8 cellular contexts compared by ENCODE assay signal in the genomic region with DNA sequence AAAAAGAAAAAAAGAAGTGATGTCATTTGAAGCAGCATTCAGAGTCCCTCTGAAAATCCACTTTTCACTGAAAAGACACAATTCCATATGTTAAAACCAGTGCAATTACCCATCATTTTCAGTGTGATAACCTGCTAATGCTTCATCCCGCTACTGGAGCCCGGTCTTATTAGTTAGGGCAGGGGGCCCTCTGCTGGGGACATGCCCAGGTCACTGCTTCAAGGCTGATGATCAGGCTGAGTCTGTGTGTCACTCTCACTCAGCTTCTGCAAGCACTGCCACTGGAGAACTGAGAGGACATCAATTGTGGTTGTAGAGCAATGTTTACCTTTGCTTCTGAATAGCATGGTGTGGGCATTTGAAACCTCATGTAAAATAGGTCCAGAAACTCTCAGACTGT. TPM values are rescaled to one million over a fixed set of nuclear protein-coding genes. Genes with fewer than 3 reads are reported as not detected.
DNase-seq lines count a peak whose midpoint lies in the region; ATAC-seq, FAIRE-seq and TF ChIP-seq lines count a peak whose summit lies in the region.

No MANE protein-coding gene starts in this region.

- no peaks in the 10 kb centered on the region for H4K20me1 ChIP-seq in DND-41 (ENCODE audit: insufficient read depth, low read length)
- no peaks in the 10 kb centered on the region for H4K20me1 ChIP-seq in osteoblast (ENCODE audit: insufficient read depth, low read length)

- peak; percentile 61 for TF ChIP-seq CTCF in DND-41 (IDR thresholded peaks at IDR 0.05; ENCODE audit: borderline replicate concordance, extremely low read depth, low read length, poor library complexity, severe bottlenecking)
- TF ChIP-seq CTCF in choroid plexus epithelial cell (conservative IDR thresholded peaks at IDR 0.05; ENCODE audit: low read depth, low read length): peak; percentile 47
- peak; percentile 32 for TF ChIP-seq CTCF in osteoblast (IDR thresholded peaks at IDR 0.05; ENCODE audit: extremely low read depth, low read depth, low read length)

- no peak overlapping the region for H3K27ac ChIP-seq in DND-41 (ENCODE audit: low read length)
- no peak overlapping the region for H3K27ac ChIP-seq in osteoblast (ENCODE audit: low read depth, low read length)

- H3K27me3 ChIP-seq in DND-41 (ENCODE audit: insufficient read depth, low read length, poor library complexity) (peaks cover 3% of the 10 kb centered on the region), osteoblast (ENCODE audit: insufficient read depth, low read length) (no peaks in the 10 kb centered on the region)

- H3K4me3 ChIP-seq in DND-41 (ENCODE audit: low read depth in 1 of 2, low read length in 2 of 2): no peak overlapping the region
- H3K4me3 ChIP-seq in choroid plexus epithelial cell (ENCODE audit: low read depth, low read length): no peak overlapping the region
- H3K4me3 ChIP-seq in osteoblast (ENCODE audit: insufficient read depth, low read length): no peak overlapping the region

- H3K79me2 ChIP-seq in DND-41 (ENCODE audit: insufficient read depth, low read length): no peaks in the 10 kb centered on the region
- no peaks in the 10 kb centered on the region for H3K79me2 ChIP-seq in osteoblast (ENCODE audit: insufficient read depth, low read length)

- no peak for FAIRE-seq in HTR-8/SVneo (lab: Jason Lieb, UNC)

- H3K4me2 ChIP-seq in DND-41 (ENCODE audit: insufficient read depth, low read length) (no peak overlapping the region), osteoblast (ENCODE audit: insufficient read depth, low read length) (no peak overlapping the region)

- H3K36me3 ChIP-seq in DND-41 (ENCODE audit: insufficient read depth, low read length) (no peaks in the 10 kb centered on the region), osteoblast (ENCODE audit: insufficient read depth, low read length) (no peaks in the 10 kb centered on the region)

- H3K4me1 ChIP-seq in DND-41 (ENCODE audit: insufficient read depth, low read length) (no peaks in the 10 kb centered on the region), osteoblast (ENCODE audit: insufficient read depth, low read length) (no peaks in the 10 kb centered on the region)

- ATAC-seq in DND-41 (ENCODE audit: insufficient read depth, low read depth) (peak; percentile 70), GM19395 (IDR thresholded peaks at IDR 0.05; ENCODE audit: unreplicated experiment) (peak; percentile 73), sciatic nerve (no peak)

- intact Hi-C loops in sciatic nerve (cut with DNase I): no loop called here

- no peak overlapping the region for H3K9ac ChIP-seq in DND-41 (ENCODE audit: low read depth, low read length)

- DNase-seq in DND-41: peak; percentile 31
- peak; percentile 14 for DNase-seq in HTR-8/SVneo (ENCODE audit: insufficient read length, low spot score)
- peak; percentile 55 for DNase-seq in RPMI8226
- DNase-seq in choroid plexus epithelial cell (ENCODE audit: low read depth): peak; percentile 34
- no peak for DNase-seq in osteoblast (ENCODE audit: insufficient read length, low spot score, missing footprints)
- DNase-seq in sciatic nerve (ENCODE audit: low spot score): no peak
- no peak for DNase-seq in NCI-H187 treated with DMSO at 0.1 percent for 48 hours (lab: John Stamatoyannopoulos, UW)

- no peaks in the 10 kb centered on the region for H3K9me3 ChIP-seq in DND-41 (ENCODE audit: insufficient read depth, low read length, severe bottlenecking)
- no peaks in the 10 kb centered on the region for H3K9me3 ChIP-seq in osteoblast (ENCODE audit: low read depth, low read length)

- H2AFZ ChIP-seq in DND-41 (ENCODE audit: low read depth, low read length) (no peak overlapping the region), osteoblast (ENCODE audit: low read length) (no peak overlapping the region)

RNA-seq across cellular contexts. Expression of gene NXPH2, which starts 49.1 kb away (rescaled TPM):
- not detected in 2 replicates for total RNA-seq in osteoblast
- total RNA-seq in sciatic nerve: not detected

Comparison
In these comparisons a context has a peak if more than half of its experiments do, and no peak if none do; other contexts are left out.
1. DNase-seq: peak in DND-41 (single experiment), HTR-8/SVneo (single experiment), RPMI8226 (single experiment) and choroid plexus epithelial cell (single experiment); none in osteoblast (single experiment), sciatic nerve (single experiment) and NCI-H187 treated with DMSO at 0.1 percent for 48 hours (single experiment).
2. Peak in every context shown above with its lines, with median percentiles within 50 percentile points of each other: CTCF ChIP-seq.